9 cellular contexts compared by ENCODE assay signal in the genomic region with DNA sequence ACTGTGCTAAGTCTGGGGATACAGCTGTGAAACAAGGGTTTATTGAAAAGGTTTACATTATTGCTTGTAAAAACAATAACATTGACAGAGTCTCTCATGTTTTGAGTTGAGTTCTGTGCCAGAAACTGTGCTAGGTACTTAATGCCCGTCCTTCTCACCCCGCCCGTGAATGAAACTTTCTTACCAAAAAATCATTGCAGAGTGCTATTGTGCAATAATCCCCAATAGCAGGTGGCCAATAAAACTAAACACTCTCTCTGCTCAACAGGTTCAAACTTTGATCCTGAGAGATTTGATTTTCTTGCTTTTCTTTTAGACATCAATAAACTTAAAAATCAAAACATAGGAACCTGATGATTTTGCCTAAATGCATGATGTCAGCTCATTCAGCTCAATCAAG.
"Had no signal": no experiment of that assay in that cellular context is flagged by ENCODE, and none has a peak within 500 bp of the region (broad histone marks: within the 10 kb centered on the region; RNA-seq: fewer than 3 reads in every experiment).

No MANE protein-coding gene starts in this region.

- H3K36me3 ChIP-seq: HAP-1 had no signal

- DNase-seq: H7, HFFc6, Karpas-422, KBM-7 had no signal

- H3K9ac ChIP-seq: KMS-11 had no signal

- H3K27ac ChIP-seq: KMS-11 had no signal

- H3K9me3 ChIP-seq: HAP-1 had no signal

- FAIRE-seq: HTR-8/SVneo had no signal

- H3K4me3 ChIP-seq: GM23338, HAP-1 had no signal

- H3K4me1 ChIP-seq: HAP-1 had no signal

- H3K4me2 ChIP-seq: GM23338, KMS-11 had no signal

- ATAC-seq: GM23338, HCT116 had no signal
